8 cellular contexts compared by ENCODE assay signal in genomic region chr14:65286443-65286842, GRCh38.
DNase-seq lines count a peak whose midpoint lies in the region; ATAC-seq, FAIRE-seq and TF ChIP-seq lines count a peak whose summit lies in the region.

No MANE protein-coding gene starts in this region.

- H3K18ac ChIP-seq in H1 (ENCODE audit: extremely low read depth, low read length) = no peak overlapping the region

- POLR2A ChIA-PET in HepG2 (lab: Yijun Ruan, JAX) (interaction anchor here (1.5 kb wide), 1 partner anchor 43 kb away, joined by 4 read pairs; no protein-coding TSS in a partner anchor), H1 (lab: Charles Lee; ENCODE audit: partially characterized antibody) (interaction anchor here (0.6 kb wide), 1 partner anchor 48 kb away, joined by 3 read pairs; no protein-coding TSS in a partner anchor)

- H2BK15ac ChIP-seq in H1 (ENCODE audit: low read length) = no peak overlapping the region

- FAIRE-seq in HepG2 (lab: Jason Lieb, UNC) (no peak), H1 (lab: Jason Lieb, UNC) (no peak)

- no peaks in the 10 kb centered on the region for H3K79me1 ChIP-seq in H1 (ENCODE audit: low read depth, low read length)

- H3K56ac ChIP-seq in H1 (replicated peaks; ENCODE audit: insufficient read length, low read depth, low read length) = no peak overlapping the region

- in situ Hi-C loops in HepG2 (cut with HindIII; ENCODE audit: extremely low pct_ligation_motif_present, low pct_unique_long_range_greater_than_20kb) = no loop called here

- no peaks in the 10 kb centered on the region for H3K9me3 ChIP-seq in HepG2 (ENCODE audit: low read length)
- H3K9me3 ChIP-seq in right lobe of liver = no peaks in the 10 kb centered on the region
- no peaks in the 10 kb centered on the region for H3K9me3 ChIP-seq in OCI-LY1 (ENCODE audit: low read length)
- no peaks in the 10 kb centered on the region for H3K9me3 ChIP-seq in H1 (ENCODE audit: insufficient read depth in 2 of 2, low read depth in 1 of 2, low read length in 1 of 2)

- no peak overlapping the region for H3K9ac ChIP-seq in HepG2 (ENCODE audit: insufficient read depth, low read depth, low read length)
- peak overlapping the region; percentile 69 for H3K9ac ChIP-seq in OCI-LY1 (ENCODE audit: low read length)
- no peak overlapping the region for H3K9ac ChIP-seq in H1 (replicated peaks in 1 of 4; ENCODE audit: extremely low read depth in 1 of 4, low read depth in 3 of 4, low read length in 3 of 4)

- TF ChIP-seq RAD21 in HepG2 (CRISPR knock-in tag; IDR thresholded peaks at IDR 0.05) (no peak), H1 (IDR thresholded peaks at IDR 0.05 in 1 of 2, conservative IDR thresholded peaks at IDR 0.05 in 1 of 2; ENCODE audit: low read depth in 2 of 2, low read length in 2 of 2) (peak; percentile 21 to 46; a peak in 1 of 4 replicates)

- H4K5ac ChIP-seq in H1 (ENCODE audit: insufficient read length, low read depth, low read length) = no peak overlapping the region

- H4K91ac ChIP-seq in H1 (replicated peaks; ENCODE audit: insufficient read length, low read length) = no peak overlapping the region

- peaks cover 19% of the 10 kb centered on the region for H3K4me1 Mint-ChIP-seq in type B pancreatic cell (ENCODE audit: unreplicated experiment)

- H3K79me2 ChIP-seq in HepG2 (ENCODE audit: insufficient read depth, low read length) (no peaks in the 10 kb centered on the region), OCI-LY1 (ENCODE audit: insufficient read depth, low read length) (no peaks in the 10 kb centered on the region), H1 (ENCODE audit: control insufficient read depth in 1 of 2, insufficient read depth in 2 of 2, low read length in 2 of 2) (no peaks in the 10 kb centered on the region)

- DNase-seq in HepG2 (ENCODE audit: low spot score) (peak; percentile 44), right lobe of liver (no peak), H1 (ENCODE audit: low read depth in 1 of 2, low spot score in 2 of 2) (no peak), type B pancreatic cell (ENCODE audit: extremely low spot score, unreplicated experiment) (no peak), GM19238 (ENCODE audit: insufficient read length, low spot score) (no peak)

- H3K27me3 Mint-ChIP-seq in type B pancreatic cell = no peaks in the 10 kb centered on the region

- intact Hi-C loops in HepG2 (cut with micrococcal nuclease; ENCODE audit: unreplicated experiment) (no loop called here), right lobe of liver (cut with DNase I) (no loop called here)

- H2BK20ac ChIP-seq in H1 (ENCODE audit: low read length) = no peak overlapping the region

- no TSS peak for BruUV-seq in HepG2 (replicated peaks; lab: Mats Ljungman, UMichigan)

- H2BK120ac ChIP-seq in H1 (replicated peaks; ENCODE audit: low read depth, low read length) = no peak overlapping the region

- no peak overlapping the region for H3K4me3 Mint-ChIP-seq in type B pancreatic cell

- no peak overlapping the region for H2BK5ac ChIP-seq in H1 (ENCODE audit: low read depth, low read length)

- H3K4me3 ChIP-seq in HepG2 (replicated peaks in 1 of 3; ENCODE audit: insufficient read depth in 1 of 3, low read depth in 2 of 3, low read length in 3 of 3) (no peak overlapping the region), right lobe of liver (no peak overlapping the region), OCI-LY1 (ENCODE audit: low read depth, low read length, poor library complexity, severe bottlenecking) (no peak overlapping the region), H1 (ENCODE audit: extremely low read depth in 1 of 4, insufficient read depth in 2 of 4, low read depth in 3 of 4, low read length in 4 of 4) (no peak overlapping the region)

- H3K27ac Mint-ChIP-seq in type B pancreatic cell = no peak overlapping the region

- H3K4ac ChIP-seq in H1 (replicated peaks; ENCODE audit: insufficient read length, low read depth, low read length) = no peak overlapping the region

- CTCF ChIA-PET in HepG2 (lab: Yijun Ruan, JAX; ENCODE audit: low intra/inter-chr PET ratio, low total read pairs) (no interaction called here), H1 (lab: Charles Lee; ENCODE audit: partially characterized antibody) (interaction anchor here (0.5 to 2.2 kb wide), 8 partner anchors 9 to 326 kb away, joined by 3 to 5 read pairs (median 3); no protein-coding TSS in a partner anchor)

- H3K14ac ChIP-seq in H1 (ENCODE audit: insufficient read length) = no peak overlapping the region

- H2AFZ ChIP-seq in HepG2 (ENCODE audit: low read length) (no peak overlapping the region), OCI-LY1 (ENCODE audit: low read length) (no peak overlapping the region), H1 (ENCODE audit: low read length) (no peak overlapping the region)

- H3K27ac ChIP-seq in HepG2 (ENCODE audit: extremely low read length, insufficient read depth, low read length) (no peak overlapping the region), right lobe of liver (no peak overlapping the region), OCI-LY1 (ENCODE audit: low read depth, low read length, poor library complexity, severe bottlenecking) (peak overlapping the region; percentile 96), H1 (ENCODE audit: low read depth, low read length) (no peak overlapping the region)

- no peak for TF ChIP-seq EP300 in HepG2 (IDR thresholded peaks at IDR 0.05; ENCODE audit: low read depth in 2 of 2, low read length in 2 of 2)
- TF ChIP-seq EP300 in HepG2 (CRISPR knock-in tag; IDR thresholded peaks at IDR 0.05; ENCODE audit: borderline replicate concordance) = no peak
- no peak for TF ChIP-seq EP300 in H1 (IDR thresholded peaks at IDR 0.05; ENCODE audit: borderline replicate concordance in 1 of 2, low read depth in 2 of 2, low read length in 2 of 2)

- no peaks in the 10 kb centered on the region for H3F3A ChIP-seq in OCI-LY1 (ENCODE audit: insufficient read depth, low read length)

- H3K4me1 ChIP-seq in HepG2 (ENCODE audit: insufficient read depth, low read length) = peaks cover 12% of the 10 kb centered on the region
- no peaks in the 10 kb centered on the region for H3K4me1 ChIP-seq in right lobe of liver
- H3K4me1 ChIP-seq in OCI-LY1 (ENCODE audit: insufficient read depth, low read length, severe bottlenecking) = peaks cover 73% of the 10 kb centered on the region
- H3K4me1 ChIP-seq in H1 (replicated peaks in 1 of 4; ENCODE audit: control insufficient read depth in 3 of 4, insufficient read depth in 4 of 4, low read length in 3 of 4) = peaks cover 5 to 14% (median 11%) of the 10 kb centered on the region in 4 experiments; a peak in 6 of 7 replicates

- no peaks in the 10 kb centered on the region for H3K9me2 ChIP-seq in OCI-LY1 (ENCODE audit: low read depth, low read length)

- H3K23me2 ChIP-seq in H1 (ENCODE audit: low read depth, low read length) = no peaks in the 10 kb centered on the region

- no peak overlapping the region for H2AK5ac ChIP-seq in H1 (ENCODE audit: low read depth, low read length)

- no peak overlapping the region for H3K23ac ChIP-seq in H1 (ENCODE audit: insufficient read length)

- TF ChIP-seq POLR2A in HepG2 (IDR thresholded peaks at IDR 0.05; ENCODE audit: insufficient read depth in 1 of 2, low read depth in 2 of 2, low read length in 2 of 2) (no peak), right lobe of liver (IDR thresholded peaks at IDR 0.05) (no peak), H1 (IDR thresholded peaks at IDR 0.05; ENCODE audit: control extremely low read depth in 1 of 2, low read depth in 2 of 2, low read length in 2 of 2) (no peak)

- H3K9me3 Mint-ChIP-seq in type B pancreatic cell = no peaks in the 10 kb centered on the region

- no peak for ATAC-seq in HepG2
- no peak for ATAC-seq in right lobe of liver
- no peak for ATAC-seq in HG02763 (IDR thresholded peaks at IDR 0.05; ENCODE audit: unreplicated experiment)
- no peak for ATAC-seq in HG03565 (IDR thresholded peaks at IDR 0.05; ENCODE audit: unreplicated experiment)

- WGBS in HepG2 (ENCODE audit: low lambda C conversion rate) = 69% methylated on average over 8 of the region's 8 CpGs
- 58% methylated on average over 8 of the region's 8 CpGs for WGBS in right lobe of liver (ENCODE audit: insufficient coverage, low coverage, low lambda C conversion rate, missing lambda C conversion rate)
- WGBS in H1 (ENCODE audit: extremely low coverage in 1 of 2, insufficient coverage in 1 of 2, insufficient read length in 1 of 2, insufficient replicate concordance in 2 of 2, low coverage in 1 of 2, low lambda C conversion rate in 2 of 2, missing lambda C conversion rate in 1 of 2), 2 experiments = 84% methylated on average over 8 of the region's 8 CpGs; no CpG with 5 or more reads in 1 of the 2 experiments

- no peaks in the 10 kb centered on the region for H4K20me1 ChIP-seq in HepG2 (ENCODE audit: insufficient read depth, low read length)
- no peaks in the 10 kb centered on the region for H4K20me1 ChIP-seq in OCI-LY1 (ENCODE audit: insufficient read depth, low read length)
- H4K20me1 ChIP-seq in H1 (replicated peaks in 1 of 2; ENCODE audit: control insufficient read depth in 1 of 2, insufficient read depth in 2 of 2, low read length in 2 of 2) = no peaks in the 10 kb centered on the region

- H3K36me3 ChIP-seq in HepG2 (replicated peaks in 1 of 2; ENCODE audit: control insufficient read depth in 1 of 2, insufficient read depth in 2 of 2, low read length in 2 of 2) = no peaks in the 10 kb centered on the region
- no peaks in the 10 kb centered on the region for H3K36me3 ChIP-seq in right lobe of liver
- no peaks in the 10 kb centered on the region for H3K36me3 ChIP-seq in OCI-LY1 (ENCODE audit: insufficient read depth, low read length)
- no peaks in the 10 kb centered on the region for H3K36me3 ChIP-seq in H1 (ENCODE audit: control insufficient read depth in 2 of 4, insufficient read depth in 4 of 4, low read length in 3 of 4)

- no peak overlapping the region for H3K4me2 ChIP-seq in HepG2 (ENCODE audit: low read depth, low read length)
- H3K4me2 ChIP-seq in OCI-LY1 (ENCODE audit: low read length) = peak overlapping the region; percentile 70
- H3K4me2 ChIP-seq in H1 (ENCODE audit: insufficient read depth in 1 of 2, low read depth in 2 of 2, low read length in 2 of 2) = no peak overlapping the region

- no peaks in the 10 kb centered on the region for H3K27me3 ChIP-seq in HepG2 (ENCODE audit: control insufficient read depth in 1 of 2, insufficient read depth in 2 of 2, low read length in 2 of 2)
- H3K27me3 ChIP-seq in right lobe of liver = no peaks in the 10 kb centered on the region
- H3K27me3 ChIP-seq in OCI-LY1 (ENCODE audit: insufficient read depth, low read length) = no peaks in the 10 kb centered on the region
- H3K27me3 ChIP-seq in H1 (replicated peaks in 1 of 4; ENCODE audit: control insufficient read depth in 3 of 4, extremely low read depth in 1 of 4, insufficient read depth in 3 of 4, low read length in 3 of 4) = no peaks in the 10 kb centered on the region

- no peaks in the 10 kb centered on the region for H3K36me3 Mint-ChIP-seq in type B pancreatic cell

- no peak overlapping the region for H4K8ac ChIP-seq in H1 (ENCODE audit: extremely low read depth, insufficient read depth, low read length)

- TF ChIP-seq CTCF in HepG2 (CRISPR knock-in tag; IDR thresholded peaks at IDR 0.05) = peak; percentile 27
- no peak for TF ChIP-seq CTCF in right lobe of liver (IDR thresholded peaks at IDR 0.05)
- peak; percentile 85 for TF ChIP-seq CTCF in OCI-LY1 (IDR thresholded peaks at IDR 0.05; ENCODE audit: low read length)
- TF ChIP-seq CTCF in H1 (IDR thresholded peaks at IDR 0.05; ENCODE audit: control extremely low read depth in 1 of 3, insufficient read depth in 1 of 3, low read depth in 1 of 3, low read length in 3 of 3) = peak in 1 of 3 experiments; percentile 28; a peak in 2 of 4 replicates
- TF ChIP-seq CTCF in type B pancreatic cell (conservative IDR thresholded peaks at IDR 0.05) = peak; percentile 51

- H2BK12ac ChIP-seq in H1 (ENCODE audit: low read depth, low read length) = no peak overlapping the region

Comparison
In these comparisons a context has a peak if more than half of its experiments do, and no peak if none do; other contexts are left out.
1. CTCF ChIP-seq: peak in HepG2 (single experiment), OCI-LY1 (single experiment) and type B pancreatic cell (single experiment); none in right lobe of liver (0 of 4).
2. Of the 41 proteins assayed by ChIP-seq in both HepG2 and H1: peak only in HepG2: none; only in H1: RAD21; in both: none; in neither: 39; mixed calls (peak in some experiments, not most) for 1.